Comparison of ENCODE assay signal across 8 cellular contexts in genomic region chr12:29783773-29784666, GRCh38. TPM values are rescaled to one million over a fixed set of nuclear protein-coding genes. Genes with fewer than 3 reads are reported as not detected.
DNase-seq lines count a peak whose midpoint lies in the region; ATAC-seq and TF ChIP-seq lines count a peak whose summit lies in the region.

Gene TMTC1, minus strand, starts transcription at chr12:29783942. Its CDS starts 191 bp downstream, at chr12:29783751.

- ATAC-seq in GM19324 (IDR thresholded peaks at IDR 0.05; ENCODE audit: low FRiP score, unreplicated experiment) (peak; percentile 18), GM21381 (IDR thresholded peaks at IDR 0.05; ENCODE audit: unreplicated experiment) (no peak)

- TF ChIP-seq CTCF in AG09309 (IDR thresholded peaks at IDR 0.05; ENCODE audit: control insufficient read depth, insufficient read depth, low read depth, low read length, missing control alignments): no peak

- DNase-seq in AG09309 (ENCODE audit: low read depth) (no peak), NCI-H345 treated with DMSO at 0.1 percent for 48 hours (lab: John Stamatoyannopoulos, UW; ENCODE audit: unreplicated experiment) (peak; percentile 57), cerebellum (ENCODE audit: low spot score) (peak; percentile 8), kidney glomerular epithelial cell (lab: John Stamatoyannopoulos, UW) (peak; percentile 27), COR-L47 (lab: John Stamatoyannopoulos, UW) (no peak)
- peak; percentile 39 for DNase-seq in stimulated activated CD8-positive, alpha-beta memory T cell treated with anti-CD3 and anti-CD28 coated beads, Interleukin-4, amount 100 ng/mL, for 48 hours

- H3K4me3 ChIP-seq in AG09309 (ENCODE audit: control insufficient read depth, low read depth, low read length): peak within 1 kb of the TSS; percentile 45

RNA-seq across cellular contexts. Expression of gene TMTC1, which starts in this region (rescaled TPM):
- total RNA-seq in cerebellum: 13.9 TPM

Comparison
In these comparisons a context has a peak if more than half of its experiments do, and no peak if none do; other contexts are left out.
1. DNase-seq: peak in NCI-H345 treated with DMSO at 0.1 percent for 48 hours (single experiment), cerebellum (single experiment), kidney glomerular epithelial cell (single experiment) and stimulated activated CD8-positive, alpha-beta memory T cell treated with anti-CD3 and anti-CD28 coated beads, Interleukin-4, amount 100 ng/mL, for 48 hours (single experiment); none in AG09309 (single experiment) and COR-L47 (single experiment).